ENCODE assay signal across 8 cellular contexts in the genomic region with DNA sequence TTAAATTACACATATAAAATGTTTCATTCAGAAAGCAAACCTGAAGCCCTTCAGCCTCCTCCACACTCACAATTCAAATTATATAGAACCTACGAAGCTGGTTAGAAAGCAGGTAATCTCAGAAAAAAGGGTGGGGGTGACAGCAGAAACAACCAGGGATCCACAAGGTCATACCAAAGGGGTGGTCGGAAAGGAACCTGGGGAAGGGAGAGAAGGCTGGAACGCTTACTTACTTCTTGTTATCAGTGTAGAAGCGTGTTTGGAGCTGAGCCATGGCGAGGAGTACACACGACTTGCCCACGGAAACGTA. TPM values are rescaled to one million over a fixed set of nuclear protein-coding genes. Genes with fewer than 3 reads are reported as not detected.
A peak's percentile ranks its signal among the peaks of the same experiment; 100 is the strongest.
DNase-seq lines count a peak whose midpoint lies in the region; ATAC-seq and TF ChIP-seq lines count a peak whose summit lies in the region.

No MANE protein-coding gene starts in this region.

- H3K36me3 ChIP-seq in RWPE2 (ENCODE audit: low read depth), result peaks cover 19% of the 10 kb centered on the region

- peaks cover 0 to 8% of the 10 kb centered on the region in 2 donors for H3K36me3 Mint-ChIP-seq in activated T-cell treated with anti-CD3 and anti-CD28 coated beads, Interleukin-2, amount 50 U/mL, for 72 hours (ENCODE audit: insufficient read depth in 2 of 2)

- H3K9me3 Mint-ChIP-seq in activated T-cell treated with anti-CD3 and anti-CD28 coated beads, Interleukin-2, amount 50 U/mL, for 72 hours, result no peaks in the 10 kb centered on the region

- peaks cover 41% of the 10 kb centered on the region for H3K4me1 Mint-ChIP-seq in activated T-cell treated with anti-CD3 and anti-CD28 coated beads, Interleukin-2, amount 50 U/mL, for 72 hours (ENCODE audit: low read depth)

- H3K9me3 ChIP-seq in RWPE2 (ENCODE audit: severe bottlenecking), result no peaks in the 10 kb centered on the region

- H3K4me3 ChIP-seq in RWPE2 (ENCODE audit: severe bottlenecking) (peak overlapping the region; percentile 69), fibroblast of the aortic adventitia (ENCODE audit: low read depth, low read length) (peak overlapping the region; percentile 95), skeletal muscle cell (ENCODE audit: low read depth, low read length) (peak overlapping the region; percentile 91)

- peak overlapping the region; percentile 97 for H3K27ac Mint-ChIP-seq in activated T-cell treated with anti-CD3 and anti-CD28 coated beads, Interleukin-2, amount 50 U/mL, for 72 hours

- H3K4me3 Mint-ChIP-seq in activated T-cell treated with anti-CD3 and anti-CD28 coated beads, Interleukin-2, amount 50 U/mL, for 72 hours, result peak overlapping the region; percentile 92 to 98

- peaks cover 19% of the 10 kb centered on the region for H3K4me1 ChIP-seq in RWPE2 (ENCODE audit: insufficient read depth, poor library complexity, severe bottlenecking)

- no peaks in the 10 kb centered on the region for H3K27me3 ChIP-seq in RWPE2 (ENCODE audit: insufficient read depth, poor library complexity, severe bottlenecking)

- no peak for DNase-seq in activated T-cell treated with anti-CD3 and anti-CD28 coated beads, Interleukin-2, amount 50 U/mL, for 72 hours
- no peak for DNase-seq in activated T-cell treated with anti-CD3 and anti-CD28 coated beads, Interleukin-2, amount 50 U/mL, for 1 hour
- DNase-seq in RWPE2 (ENCODE audit: low spot score) (no peak), fibroblast of the aortic adventitia (ENCODE audit: low read depth) (no peak), skeletal muscle cell (ENCODE audit: low read depth) (no peak), RPMI8226 (no peak)
- no peak for DNase-seq in effector CD4-positive, alpha-beta T cell

- H3K27me3 Mint-ChIP-seq in activated T-cell treated with anti-CD3 and anti-CD28 coated beads, Interleukin-2, amount 50 U/mL, for 72 hours (ENCODE audit: low read depth), result no peaks in the 10 kb centered on the region

- peak overlapping the region; percentile 78 for H3K27ac ChIP-seq in RWPE2 (ENCODE audit: poor library complexity, severe bottlenecking)

- ATAC-seq in activated T-cell treated with anti-CD3 and anti-CD28 coated beads, Interleukin-2, amount 50 U/mL, for 72 hours (replicated peaks in 1 of 2), result peak in 1 of 2 donors; percentile 16
- ATAC-seq in RWPE2 (ENCODE audit: low read depth) (no peak), GM18517 (IDR thresholded peaks at IDR 0.05; ENCODE audit: unreplicated experiment) (no peak)

- TF ChIP-seq CTCF in RWPE2 (IDR thresholded peaks at IDR 0.05; ENCODE audit: poor library complexity, severe bottlenecking) (no peak), fibroblast of the aortic adventitia (IDR thresholded peaks at IDR 0.05; ENCODE audit: insufficient read depth, low read length) (no peak)

RNA-seq across cellular contexts. Expression of gene WDR12, which starts 0.3 kb away (rescaled TPM):
- 10 to 100 TPM; 67.6 to 95.0 TPM for total RNA-seq in activated T-cell treated with anti-CD3 and anti-CD28 coated beads, Interleukin-2, amount 50 U/mL, for 72 hours
- 28.1 and 34.4 TPM in 2 replicates for total RNA-seq in fibroblast of the aortic adventitia (ENCODE audit: low replicate concordance)

RNA-seq across cellular contexts. Expression of gene CARF, which starts 0.9 kb away (rescaled TPM):
- 10 to 100 TPM; 12.0 to 13.8 TPM for total RNA-seq in activated T-cell treated with anti-CD3 and anti-CD28 coated beads, Interleukin-2, amount 50 U/mL, for 72 hours
- 14.0 and 14.2 TPM in 2 replicates for total RNA-seq in fibroblast of the aortic adventitia (ENCODE audit: low replicate concordance)

RNA-seq across cellular contexts. Expression of gene ICA1L, which starts 39.6 kb away (rescaled TPM):
- 10 to 100 TPM; 12.6 to 14.0 TPM for total RNA-seq in activated T-cell treated with anti-CD3 and anti-CD28 coated beads, Interleukin-2, amount 50 U/mL, for 72 hours
- 8.9 TPM in 2 replicates for total RNA-seq in fibroblast of the aortic adventitia (ENCODE audit: low replicate concordance)
